11 cellular contexts compared by ENCODE assay signal in the genomic region with DNA sequence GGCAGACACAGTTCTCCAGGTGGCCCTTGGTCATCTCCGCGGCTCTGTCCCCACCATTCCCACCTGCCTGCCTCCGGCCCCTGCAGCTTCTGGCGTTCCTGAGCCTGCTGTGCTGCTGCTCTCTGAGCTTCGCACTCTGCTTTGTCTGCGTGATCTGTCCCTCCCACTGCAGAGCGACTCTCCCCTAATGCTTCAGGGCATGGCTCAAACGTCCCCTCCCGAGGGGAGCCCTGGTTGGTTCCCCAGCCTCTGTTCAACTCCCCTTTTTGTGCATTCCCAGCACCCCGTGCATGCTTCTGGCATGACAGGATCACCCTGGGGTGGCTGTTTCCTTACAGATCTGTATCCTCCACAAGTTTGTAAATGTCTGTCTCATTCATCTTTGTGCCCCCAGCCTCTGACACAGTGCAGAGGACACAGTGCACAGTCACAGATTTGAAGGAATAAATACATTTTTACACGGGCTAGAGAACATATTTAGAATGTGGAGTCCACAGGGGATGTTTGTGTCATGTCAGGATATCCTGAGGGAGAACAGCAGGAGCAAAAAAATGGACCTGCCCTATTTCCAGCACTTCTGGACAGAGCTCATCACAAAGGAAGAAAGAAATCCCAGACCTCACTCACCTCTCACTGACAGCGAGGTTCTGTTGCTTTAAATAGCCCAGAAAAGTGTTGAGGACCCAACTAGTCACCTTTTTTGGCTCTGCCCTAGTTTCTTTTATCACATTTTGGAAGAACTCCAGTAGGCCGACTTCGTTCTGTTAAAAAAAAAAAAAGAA.
A peak's percentile ranks its signal among the peaks of the same experiment; 100 is the strongest.
DNase-seq lines count a peak whose midpoint lies in the region; ATAC-seq, FAIRE-seq and TF ChIP-seq lines count a peak whose summit lies in the region.
"Had no signal": no experiment of that assay in that cellular context is flagged by ENCODE, and none has a peak within 500 bp of the region (broad histone marks: within the 10 kb centered on the region; RNA-seq: fewer than 3 reads in every experiment).

No MANE protein-coding gene starts in this region.

- no peaks in the 10 kb centered on the region for H3K36me3 ChIP-seq in endothelial cell of umbilical vein (ENCODE audit: control insufficient read depth in 2 of 2, extremely low read depth in 1 of 2, insufficient read depth in 2 of 2, low read length in 2 of 2)
- peaks cover 5% of the 10 kb centered on the region for H3K36me3 ChIP-seq in lower lobe of right lung
- no peaks in the 10 kb centered on the region for H3K36me3 ChIP-seq in stomach smooth muscle (ENCODE audit: control insufficient read depth in 2 of 2, insufficient read depth in 2 of 2, low read length in 2 of 2)

- TF ChIP-seq CTCF in endothelial cell of umbilical vein (IDR thresholded peaks at IDR 0.05; ENCODE audit: extremely low read depth in 1 of 2, insufficient read depth in 1 of 2, low read depth in 1 of 2, low read length in 2 of 2) = no peak
- no peak for TF ChIP-seq CTCF in lower lobe of right lung (IDR thresholded peaks at IDR 0.05)
- no peak for TF ChIP-seq CTCF in RWPE1 (conservative IDR thresholded peaks at IDR 0.05; ENCODE audit: low read depth)

- CTCF ChIA-PET in endothelial cell of umbilical vein (lab: Charles Lee) (no interaction called here), RWPE1 (lab: Yijun Ruan, JAX) (no interaction called here)

- no peak for ATAC-seq in lower lobe of right lung
- ATAC-seq: sciatic nerve had no signal

- no peak overlapping the region for H3K9ac ChIP-seq in endothelial cell of umbilical vein (replicated peaks; ENCODE audit: extremely low read depth, insufficient read depth, low read length)
- peak overlapping the region; percentile 20 to 47 for H3K9ac ChIP-seq in stomach smooth muscle (ENCODE audit: low read length in 2 of 2)

- BruUV-seq in endothelial cell of umbilical vein (replicated peaks; lab: Mats Ljungman, UMichigan) = no TSS peak

- no peaks in the 10 kb centered on the region for H3K79me2 ChIP-seq in endothelial cell of umbilical vein (ENCODE audit: control insufficient read depth, insufficient read depth, low read length)

- DNase-seq in M059J (ENCODE audit: low read depth) (peak; percentile 85), endothelial cell of umbilical vein (ENCODE audit: low read depth, low spot score) (peak; percentile 21), lower lobe of right lung (no peak), RWPE1 (ENCODE audit: low spot score) (no peak), GDM1 (lab: John Stamatoyannopoulos, UW) (no peak), mucosa of gallbladder (ENCODE audit: low spot score) (no peak), RCC 7860 (ENCODE audit: low spot score) (no peak)
- DNase-seq: CD8-positive, alpha-beta memory T cell had no signal

- H3K27ac ChIP-seq in endothelial cell of umbilical vein (ENCODE audit: insufficient read depth, low read depth, low read length) (no peak overlapping the region), lower lobe of right lung (peak overlapping the region; percentile 24), stomach smooth muscle (ENCODE audit: low read length) (peak overlapping the region; percentile 71), RWPE1 (no peak overlapping the region)
- H3K27ac ChIP-seq: HL-60 had no signal

- no peak overlapping the region for H2AFZ ChIP-seq in endothelial cell of umbilical vein (ENCODE audit: low read depth, low read length)

- intact Hi-C loops in endothelial cell of umbilical vein (cut with micrococcal nuclease) = no loop called here
- intact Hi-C loops in lower lobe of right lung (cut with DNase I) = no loop called here

- no peak overlapping the region for H3K4me2 ChIP-seq in endothelial cell of umbilical vein (ENCODE audit: insufficient read depth, low read length)

- dilution Hi-C loops in endothelial cell of umbilical vein (cut with MboI; ENCODE audit: extremely low pct_ligation_motif_present, low sequenced_read_pairs) = no loop called here

- H3K4me1 ChIP-seq in endothelial cell of umbilical vein (ENCODE audit: control insufficient read depth, extremely low read depth, insufficient read depth, low read length) = peaks cover 13% of the 10 kb centered on the region
- H3K4me1 ChIP-seq in lower lobe of right lung = peaks cover 20% of the 10 kb centered on the region
- peaks cover 57% of the 10 kb centered on the region for H3K4me1 ChIP-seq in stomach smooth muscle (ENCODE audit: control insufficient read depth, insufficient read depth, low read length)

- POLR2A ChIA-PET in endothelial cell of umbilical vein (lab: Charles Lee) (no interaction called here), RWPE1 (lab: Yijun Ruan, JAX; ENCODE audit: low non-redundant PET) (no interaction called here)

- no peaks in the 10 kb centered on the region for H4K20me1 ChIP-seq in endothelial cell of umbilical vein (replicated peaks; ENCODE audit: control insufficient read depth, extremely low read depth, insufficient read depth, low read length)

- H3K9me3 ChIP-seq in endothelial cell of umbilical vein (replicated peaks; ENCODE audit: control insufficient read depth, insufficient read depth, low read length) (no peaks in the 10 kb centered on the region), lower lobe of right lung (no peaks in the 10 kb centered on the region), stomach smooth muscle (ENCODE audit: control insufficient read depth in 2 of 2, low read length in 2 of 2) (no peaks in the 10 kb centered on the region)

- FAIRE-seq in endothelial cell of umbilical vein (lab: Jason Lieb, UNC) (no peak), RCC 7860 (lab: Jason Lieb, UNC) (no peak)

- no peaks in the 10 kb centered on the region for H3K9me1 ChIP-seq in endothelial cell of umbilical vein (replicated peaks; ENCODE audit: control insufficient read depth, extremely low read depth, insufficient read depth, low read length)

- H3K27me3 ChIP-seq in endothelial cell of umbilical vein (ENCODE audit: control insufficient read depth in 2 of 2, insufficient read depth in 2 of 2, low read length in 2 of 2) = no peaks in the 10 kb centered on the region
- H3K27me3 ChIP-seq in lower lobe of right lung (ENCODE audit: low read depth) = no peaks in the 10 kb centered on the region
- H3K27me3 ChIP-seq in stomach smooth muscle (ENCODE audit: control insufficient read depth in 1 of 2, insufficient read depth in 2 of 2, low read length in 2 of 2) = no peaks in the 10 kb centered on the region

- H3K4me3 ChIP-seq in endothelial cell of umbilical vein (replicated peaks in 1 of 3; ENCODE audit: insufficient read depth in 1 of 3, low read depth in 1 of 3, low read length in 3 of 3) = no peak overlapping the region
- no peak overlapping the region for H3K4me3 ChIP-seq in lower lobe of right lung
- H3K4me3 ChIP-seq in stomach smooth muscle (ENCODE audit: low read length in 2 of 2) = peak overlapping the region; percentile 2 to 22

- TF ChIP-seq POLR2A in endothelial cell of umbilical vein (IDR thresholded peaks at IDR 0.05; ENCODE audit: low read depth, low read length) = no peak

TF ChIP-seq in endothelial cell of umbilical vein, 7 proteins besides CTCF, POLR2A, EP300 and RAD21:
- TF ChIP-seq GATA2 (IDR thresholded peaks at IDR 0.05; ENCODE audit: insufficient read depth, insufficient read length, low read depth, low read length) = no peak

Comparison
In these comparisons a context has a peak if more than half of its experiments do, and no peak if none do; other contexts are left out.
1. DNase-seq: peak in M059J (single experiment) and endothelial cell of umbilical vein (single experiment); none in lower lobe of right lung (single experiment), RWPE1 (single experiment), GDM1 (single experiment), mucosa of gallbladder (single experiment) and RCC 7860 (single experiment).
2. H3K27ac ChIP-seq: peak in lower lobe of right lung (single experiment) and stomach smooth muscle (single experiment); none in endothelial cell of umbilical vein (single experiment) and RWPE1 (single experiment).
3. H3K4me3 ChIP-seq: peak in stomach smooth muscle (2 of 2); none in endothelial cell of umbilical vein (0 of 3) and lower lobe of right lung (single experiment).